8 cellular contexts compared by ENCODE assay signal in genomic region chr18:35797961-35798360, GRCh38.
"Had no signal": no experiment of that assay in that cellular context is flagged by ENCODE, and none has a peak within 500 bp of the region (broad histone marks: within the 10 kb centered on the region; RNA-seq: fewer than 3 reads in every experiment).

No MANE protein-coding gene starts in this region.

- H2AFZ ChIP-seq: GM23248 had no signal

- DNase-seq: GM23248, H7, HFFc6, KBM-7 had no signal

- H3K36me3 Mint-ChIP-seq: IgD-negative memory B cell had no signal

- H3K36me3 ChIP-seq: HAP-1 had no signal

- H3K4me1 ChIP-seq: HAP-1 had no signal

- H3K9ac ChIP-seq: GM23248 had no signal

- H3K9me3 Mint-ChIP-seq: HFFc6 had no signal

- H3K27ac ChIP-seq: GM23248, HL-60 had no signal

- H3K27ac Mint-ChIP-seq: HFFc6, IgD-negative memory B cell had no signal

- H3K9me3 ChIP-seq: HAP-1 had no signal

- H3K4me3 ChIP-seq: GM23248, HAP-1 had no signal

- H3K4me3 Mint-ChIP-seq: HFFc6, IgD-negative memory B cell had no signal

- FAIRE-seq: HepG2 had no signal
